9 cellular contexts compared by ENCODE assay signal in genomic region chr20:35262734-35263608, GRCh38. TPM values are rescaled to one million over a fixed set of nuclear protein-coding genes. Genes with fewer than 3 reads are reported as not detected.
DNase-seq lines count a peak whose midpoint lies in the region; TF ChIP-seq lines count a peak whose summit lies in the region.
"Not testable (repeated sequence)": the region's sequence is repeated elsewhere in the genome, so short reads cannot be mapped to it uniquely, and the experiment has no call there.
"Had no signal": no experiment of that assay in that cellular context is flagged by ENCODE, and none has a peak within 500 bp of the region (broad histone marks: within the 10 kb centered on the region; RNA-seq: fewer than 3 reads in every experiment).

No MANE protein-coding gene starts in this region.

- H3K4me1 ChIP-seq in HEK293 (ENCODE audit: control insufficient read depth, insufficient read depth, low read length); muscle layer of duodenum (ENCODE audit: control insufficient read depth in 1 of 2, insufficient read depth in 2 of 2, low read length in 2 of 2): not testable (repeated sequence)
- H3K4me1 ChIP-seq in stomach smooth muscle (ENCODE audit: control insufficient read depth, insufficient read depth, low read length) = peaks cover 15% of the 10 kb centered on the region

- H3K27ac ChIP-seq in HEK293 (ENCODE audit: extremely low read depth, low read depth, low read length) = not testable (repeated sequence)
- H3K27ac ChIP-seq in muscle layer of duodenum (ENCODE audit: low read length) = peak overlapping the region; percentile 53
- peak overlapping the region; percentile 70 for H3K27ac ChIP-seq in stomach smooth muscle (ENCODE audit: low read length)

- TF ChIP-seq CTCF in AG09309 (IDR thresholded peaks at IDR 0.05; ENCODE audit: control insufficient read depth, insufficient read depth, low read depth, low read length, missing control alignments) (peak; percentile 19), astrocyte of the cerebellum (IDR thresholded peaks at IDR 0.05; ENCODE audit: low read depth, low read length, missing control alignments) (peak; percentile 45), epithelial cell of proximal tubule (conservative IDR thresholded peaks at IDR 0.05; ENCODE audit: low read depth, low read length) (peak; percentile 43)
- not testable (repeated sequence) for TF ChIP-seq CTCF in HEK293 (tag by site-specific recombination; IDR thresholded peaks at IDR 0.05)

- H3K9ac ChIP-seq in stomach smooth muscle (ENCODE audit: low read length in 2 of 2) = peak overlapping the region; percentile 57 to 58

- not testable (repeated sequence) for H3K9me3 ChIP-seq in HEK293 (ENCODE audit: control insufficient read depth, insufficient read depth, low read depth, low read length); muscle layer of duodenum (ENCODE audit: control insufficient read depth in 1 of 2, low read length in 2 of 2); stomach smooth muscle (ENCODE audit: control insufficient read depth in 2 of 2, low read length in 2 of 2)

- not testable (repeated sequence) for H3K4me3 ChIP-seq in AG09309 (ENCODE audit: control insufficient read depth, low read depth, low read length); HEK293 (ENCODE audit: low read depth, low read length); astrocyte of the cerebellum (ENCODE audit: low read depth, low read length); muscle layer of duodenum (ENCODE audit: low read depth in 1 of 2, low read length in 2 of 2)
- H3K4me3 ChIP-seq in epithelial cell of proximal tubule (ENCODE audit: low read depth, low read length) (peak overlapping the region; percentile 53), stomach smooth muscle (ENCODE audit: low read length in 2 of 2) (peak overlapping the region; percentile 46 to 55)

- CTCF ChIA-PET in HEK293 (lab: Yijun Ruan, JAX) = interaction anchor here (0.6 to 11.4 kb wide), 6 partner anchors 9 to 177 kb away, joined by 3 to 150 read pairs (median 3); partner anchors contain the start of gene EDEM2

- in situ Hi-C loops in astrocyte of the cerebellum (cut with HindIII; ENCODE audit: low sequenced_read_pairs) = not testable (repeated sequence)

- POLR2A ChIA-PET in HEK293 (lab: Yijun Ruan, JAX) = interaction anchor here (0.6 to 1.9 kb wide), 3 partner anchors 15 to 591 kb away, joined by 3 to 10 read pairs (median 7); partner anchors contain the start of gene MMP24OS

- DNase-seq in AG09309 (ENCODE audit: low read depth) = not testable (repeated sequence)
- DNase-seq in NCI-H82 (lab: John Stamatoyannopoulos, UW) = peak; percentile 99
- DNase-seq in astrocyte of the cerebellum (ENCODE audit: low read depth) = peak; percentile 40
- DNase-seq in epithelial cell of proximal tubule (ENCODE audit: low read depth) = peak; percentile 92
- peak; percentile 70 for DNase-seq in iPS-NIHi7 (ENCODE audit: extremely low spot score)

- H3K36me3 ChIP-seq in HEK293 (ENCODE audit: control insufficient read depth in 2 of 2, insufficient read depth in 1 of 2, low read length in 2 of 2); muscle layer of duodenum (ENCODE audit: control insufficient read depth in 1 of 2, insufficient read depth in 2 of 2, low read length in 2 of 2): not testable (repeated sequence)
- peaks cover 6 to 12% of the 10 kb centered on the region in 2 donors for H3K36me3 ChIP-seq in stomach smooth muscle (ENCODE audit: control insufficient read depth in 2 of 2, insufficient read depth in 2 of 2, low read length in 2 of 2)

- not testable (repeated sequence) for H3K27me3 ChIP-seq in muscle layer of duodenum (ENCODE audit: low read depth, low read length); stomach smooth muscle (ENCODE audit: control insufficient read depth in 1 of 2, insufficient read depth in 2 of 2, low read length in 2 of 2)

TF ChIP-seq in HEK293, 187 proteins besides CTCF, POLR2A, EP300 and RAD21 (continues in another document):
- TF ChIP-seq SP7 (tag by site-specific recombination; IDR thresholded peaks at IDR 0.05) (peak; percentile 62), ZNF24 (tag by site-specific recombination; IDR thresholded peaks at IDR 0.05) (0 out of 2 replicates have a peak, but pooled peaks have one; percentile 31), PATZ1 (tag by site-specific recombination; IDR thresholded peaks at IDR 0.05) (peak; percentile 52), ZFHX2 (tag by site-specific recombination; conservative IDR thresholded peaks at IDR 0.05) (peak; percentile 60), ZNF600 (tag by site-specific recombination; IDR thresholded peaks at IDR 0.05) (peak; percentile 77; the same call in 1 of the 2 replicates), KLF17 (tag by site-specific recombination; IDR thresholded peaks at IDR 0.05) (peak; percentile 71; the same call in 1 of the 2 replicates), EGR2 (tag by site-specific recombination; IDR thresholded peaks at IDR 0.05; ENCODE audit: low read depth) (peak; percentile 19), PRDM1 (tag by site-specific recombination; IDR thresholded peaks at IDR 0.05) (peak; percentile 42; the same call in 1 of the 2 replicates), KLF1 (tag by site-specific recombination; IDR thresholded peaks at IDR 0.05) (0 out of 2 replicates have a peak, but pooled peaks have one; percentile 16), GLIS1 (tag by site-specific recombination; IDR thresholded peaks at IDR 0.05) (peak; percentile 92), ZNF398 (tag by site-specific recombination; IDR thresholded peaks at IDR 0.05) (peak; percentile 91), GLIS2 (tag by site-specific recombination; IDR thresholded peaks at IDR 0.05) (peak; percentile 37; the same call in 1 of the 2 replicates), ZBTB17 (tag by site-specific recombination; IDR thresholded peaks at IDR 0.05) (peak; percentile 75)

RNA-seq across cellular contexts. Expression of gene MMP24OS, which starts 15.0 kb away (rescaled TPM):
- total RNA-seq in epithelial cell of proximal tubule = 16.1 and 32.3 TPM in 2 replicates

RNA-seq across cellular contexts. Expression of gene EIF6, which starts 21.6 kb away (rescaled TPM):
- 315 and 480 TPM in 2 replicates for total RNA-seq in epithelial cell of proximal tubule

RNA-seq across cellular contexts. Expression of gene FAM83C, which starts 29.3 kb away (rescaled TPM):
- total RNA-seq in epithelial cell of proximal tubule = 0.14 TPM in 1 of 2 replicates, not detected in the other
- total RNA-seq: activated naive CD8-positive, alpha-beta T cell treated with anti-CD3 and anti-CD28 coated beads for 36 hours had no signal

RNA-seq across cellular contexts. Expression of gene MMP24, which starts 36.5 kb away (rescaled TPM):
- 8.2 and 12.2 TPM in 2 replicates for total RNA-seq in epithelial cell of proximal tubule
- total RNA-seq: activated naive CD8-positive, alpha-beta T cell treated with anti-CD3 and anti-CD28 coated beads for 36 hours had no signal
